In genomic region chr5:137141779-137142178, GRCh38 we compare ENCODE assay signal across 12 cellular contexts.
A peak's percentile ranks its signal among the peaks of the same experiment; 100 is the strongest.
DNase-seq lines count a peak whose midpoint lies in the region; ATAC-seq and TF ChIP-seq lines count a peak whose summit lies in the region.
"Had no signal": no experiment of that assay in that cellular context is flagged by ENCODE, and none has a peak within 500 bp of the region (broad histone marks: within the 10 kb centered on the region; RNA-seq: fewer than 3 reads in every experiment).

No MANE protein-coding gene starts in this region.

- POLR2A ChIA-PET in PC-3 (lab: Charles Lee; ENCODE audit: unreplicated experiment) = interaction anchor here (0.5 kb wide), 1 partner anchor 325 kb away, joined by 3 read pairs; no protein-coding TSS in a partner anchor

- no peaks in the 10 kb centered on the region for H3F3A ChIP-seq in PC-3 (ENCODE audit: low read length, unreplicated experiment)

- DNase-seq in GM04504 (ENCODE audit: low read depth) = peak; percentile 23
- DNase-seq in PC-3 = no peak
- DNase-seq in fibroblast of the conjunctiva (ENCODE audit: low read depth) = peak; percentile 61
- DNase-seq in coronary artery (ENCODE audit: low spot score) = no peak
- DNase-seq in UCSD-AML1 (lab: John Stamatoyannopoulos, UW; ENCODE audit: unreplicated experiment) = no peak
- no peak for DNase-seq in SHP77 treated with DMSO at 0.1 percent for 48 hours (lab: John Stamatoyannopoulos, UW)
- DNase-seq: glutamatergic neuron; NCI-H2029 treated with DMSO at 0.1 percent for 48 hours; stimulated activated CD4-positive, alpha-beta T cell treated with anti-CD3 and anti-CD28 coated beads, Interleukin-4, amount 100 ng/mL, for 1 hour had no signal

- H3K9ac ChIP-seq in PC-3 (ENCODE audit: low read length) = no peak overlapping the region

- no peaks in the 10 kb centered on the region for H3K9me2 ChIP-seq in PC-3 (replicated peaks; ENCODE audit: low read length)

- H3K36me3 ChIP-seq in ACC112 (ENCODE audit: insufficient read depth, low read length) (no peaks in the 10 kb centered on the region), PC-3 (ENCODE audit: low read depth, low read length) (no peaks in the 10 kb centered on the region)

- no peak for ATAC-seq in PC-3
- ATAC-seq in HG03457 (IDR thresholded peaks at IDR 0.05; ENCODE audit: unreplicated experiment) = no peak
- ATAC-seq: stimulated activated memory B cell treated with anti-CD40 and anti-IgM and Interleukin-4, amounts not matched to agents 10 μg/mL and 1 μg/mL and 100 μg/mL, for 72 hours had no signal

- H3K79me2 ChIP-seq in ACC112 (ENCODE audit: control insufficient read depth, insufficient read depth, low read length, unreplicated experiment) (no peaks in the 10 kb centered on the region), PC-3 (ENCODE audit: low read length) (no peaks in the 10 kb centered on the region)

- no peaks in the 10 kb centered on the region for H3K9me3 ChIP-seq in PC-3 (ENCODE audit: low read length)

- no peaks in the 10 kb centered on the region for H4K20me1 ChIP-seq in PC-3 (ENCODE audit: low read length)

- H2AFZ ChIP-seq in ACC112 (ENCODE audit: low read length, unreplicated experiment) (no peak overlapping the region), PC-3 (ENCODE audit: low read length) (no peak overlapping the region; the same call in 1 of the 2 replicates)

- H3K4me1 ChIP-seq in ACC112 (ENCODE audit: control insufficient read depth, insufficient read depth, low read length, unreplicated experiment) (peaks cover 51% of the 10 kb centered on the region), PC-3 (ENCODE audit: insufficient read depth, low read length) (peaks cover 36% of the 10 kb centered on the region)

- peak overlapping the region; percentile 86 for H3K27ac ChIP-seq in ACC112 (ENCODE audit: low read depth, low read length)
- H3K27ac ChIP-seq in PC-3 (ENCODE audit: low read length) = no peak overlapping the region
- peak overlapping the region in 1 of 2 donors; percentile 78 for H3K27ac ChIP-seq in coronary artery

- no peaks in the 10 kb centered on the region for H3K27me3 ChIP-seq in ACC112 (ENCODE audit: insufficient read depth, low read length)
- H3K27me3 ChIP-seq in PC-3 (ENCODE audit: low read length) = no peaks in the 10 kb centered on the region

- intact Hi-C loops in PC-3 (cut with micrococcal nuclease) = no loop called here

- H3K4me2 ChIP-seq in PC-3 (ENCODE audit: low read length) = peak overlapping the region; percentile 41; the same call in 1 of the 2 replicates

- CTCF ChIA-PET in PC-3 (lab: Charles Lee) = interaction anchor here (0.6 to 1.2 kb wide), 2 partner anchors 15 to 67 kb away, joined by 3 to 7 read pairs; no protein-coding TSS in a partner anchor

- BruUV-seq in PC-3 (replicated peaks; lab: Mats Ljungman, UMichigan) = no TSS peak

- H3K4me3 ChIP-seq in ACC112 (ENCODE audit: low read depth, low read length) (peak overlapping the region; percentile 6; the same call in 1 of the 2 replicates), PC-3 (ENCODE audit: low read length) (no peak overlapping the region), coronary artery (no peak overlapping the region)

- TF ChIP-seq CTCF in PC-3 (conservative IDR thresholded peaks at IDR 0.05; ENCODE audit: low read depth, low read length) = no peak
- no peak for TF ChIP-seq CTCF in coronary artery (IDR thresholded peaks at IDR 0.05)

Comparison
In these comparisons a context has a peak if more than half of its experiments do, and no peak if none do; other contexts are left out.
1. DNase-seq: peak in GM04504 (single experiment) and fibroblast of the conjunctiva (single experiment); none in PC-3 (single experiment), coronary artery (single experiment), UCSD-AML1 (single experiment) and SHP77 treated with DMSO at 0.1 percent for 48 hours (single experiment).